13 cellular contexts compared by ENCODE assay signal in genomic region chr15:48631191-48631770, GRCh38. TPM values are rescaled to one million over a fixed set of nuclear protein-coding genes. Genes with fewer than 3 reads are reported as not detected.
DNase-seq lines count a peak whose midpoint lies in the region; ATAC-seq and TF ChIP-seq lines count a peak whose summit lies in the region.
"Had no signal": no experiment of that assay in that cellular context is flagged by ENCODE, and none has a peak within 500 bp of the region (broad histone marks: within the 10 kb centered on the region; RNA-seq: fewer than 3 reads in every experiment).

No MANE protein-coding gene starts in this region.

- TF ChIP-seq CTCF in WTC11 (IDR thresholded peaks at IDR 0.05) (no peak), transverse colon (IDR thresholded peaks at IDR 0.05) (no peak)

- no peaks in the 10 kb centered on the region for H3K36me3 Mint-ChIP-seq in WTC11
- H3K36me3 Mint-ChIP-seq: CD4-positive, CD25-positive, alpha-beta regulatory T cell; natural killer cell had no signal

- H3K27ac Mint-ChIP-seq in WTC11, result no peak overlapping the region; the same call in 1 of the 2 replicates
- H3K27ac Mint-ChIP-seq: CD4-positive, CD25-positive, alpha-beta regulatory T cell; natural killer cell had no signal

- peaks cover 91% of the 10 kb centered on the region for H3K79me2 ChIP-seq in ACC112 (ENCODE audit: control insufficient read depth, insufficient read depth, low read length, unreplicated experiment)

- in situ Hi-C loops in transverse colon (cut with MboI; ENCODE audit: low pct_ligation_motif_present in 1 of 4, low pct_unique_long_range_greater_than_20kb in 1 of 4, low sequenced_read_pairs in 3 of 4), result no loop called here

- H2AFZ ChIP-seq in ACC112 (ENCODE audit: low read length, unreplicated experiment), result no peak overlapping the region

- POLR2A ChIA-PET in WTC11 (lab: Charles Lee), result no interaction called here

- H3K4me3 Mint-ChIP-seq in WTC11, result no peak overlapping the region
- H3K4me3 Mint-ChIP-seq: CD4-positive, CD25-positive, alpha-beta regulatory T cell; central memory CD8-positive, alpha-beta T cell; natural killer cell had no signal

- H3K27me3 ChIP-seq in ACC112 (ENCODE audit: insufficient read depth, low read length) (no peaks in the 10 kb centered on the region), transverse colon (no peaks in the 10 kb centered on the region)

- no peak for TF ChIP-seq EP300 in transverse colon (IDR thresholded peaks at IDR 0.05; ENCODE audit: low read depth)

- no peak for DNase-seq in WTC11 (ENCODE audit: low spot score)
- no peak for DNase-seq in left ventricle myocardium superior
- DNase-seq in NCI-H2081 treated with DMSO at 0.1 percent for 48 hours (lab: John Stamatoyannopoulos, UW), result no peak
- no peak for DNase-seq in transverse colon
- DNase-seq in hepatic stellate cell (ENCODE audit: low spot score), result no peak
- DNase-seq: CD4-positive, CD25-positive, alpha-beta regulatory T cell; kidney; natural killer cell; NCI-H345 had no signal

- peak overlapping the region; percentile 61 for H3K27ac ChIP-seq in ACC112 (ENCODE audit: low read depth, low read length)
- no peak overlapping the region for H3K27ac ChIP-seq in transverse colon

- peak; percentile 63 for ATAC-seq in GM19463 (IDR thresholded peaks at IDR 0.05; ENCODE audit: unreplicated experiment)
- peak; percentile 78 for ATAC-seq in WTC11
- peak; percentile 77 for ATAC-seq in left ventricle myocardium superior
- ATAC-seq in GM21529 (IDR thresholded peaks at IDR 0.05; ENCODE audit: unreplicated experiment), result no peak
- ATAC-seq: natural killer cell had no signal

- peaks cover 87% of the 10 kb centered on the region for H3K4me1 ChIP-seq in ACC112 (ENCODE audit: control insufficient read depth, insufficient read depth, low read length, unreplicated experiment)
- no peaks in the 10 kb centered on the region for H3K4me1 ChIP-seq in transverse colon

- H3K4me3 ChIP-seq in ACC112 (ENCODE audit: low read depth, low read length), result no peak overlapping the region
- no peak overlapping the region for H3K4me3 ChIP-seq in transverse colon

- no peaks in the 10 kb centered on the region for H3K27me3 Mint-ChIP-seq in WTC11 (ENCODE audit: low read depth)
- H3K27me3 Mint-ChIP-seq: CD4-positive, CD25-positive, alpha-beta regulatory T cell had no signal

- no peaks in the 10 kb centered on the region for H3K9me3 ChIP-seq in transverse colon

- H3K9me3 Mint-ChIP-seq in WTC11, result no peaks in the 10 kb centered on the region
- H3K9me3 Mint-ChIP-seq: CD4-positive, CD25-positive, alpha-beta regulatory T cell; central memory CD8-positive, alpha-beta T cell; natural killer cell had no signal

- intact Hi-C loops in left ventricle myocardium superior (cut with micrococcal nuclease) (no loop called here), transverse colon (cut with DNase I; ENCODE audit: low total_unique reads) (no loop called here)

- H3K36me3 ChIP-seq in ACC112 (ENCODE audit: insufficient read depth, low read length) (peaks cover 16% of the 10 kb centered on the region), transverse colon (no peaks in the 10 kb centered on the region)

- 67 to 77% methylated on average over 2 to 8 of the region's 8 CpGs for WGBS in transverse colon (ENCODE audit: low coverage in 1 of 2), 2 donors

- TF ChIP-seq POLR2A in transverse colon (IDR thresholded peaks at IDR 0.05), result no peak

- H3K4me1 Mint-ChIP-seq in WTC11, result peaks cover 16% of the 10 kb centered on the region
- H3K4me1 Mint-ChIP-seq: CD4-positive, CD25-positive, alpha-beta regulatory T cell; central memory CD8-positive, alpha-beta T cell; natural killer cell had no signal

- CTCF ChIA-PET in WTC11 (lab: Charles Lee), result no interaction called here

TF ChIP-seq in WTC11, 78 proteins besides CTCF, POLR2A, EP300 and RAD21 (continues in another document):
- TF ChIP-seq PRDM15 (CRISPR knock-in tag; IDR thresholded peaks at IDR 0.05) (no peak), ZMAT4 (CRISPR knock-in tag; IDR thresholded peaks at IDR 0.05) (no peak), ZBTB43 (CRISPR knock-in tag; IDR thresholded peaks at IDR 0.05) (no peak), AFF4 (CRISPR knock-in tag; IDR thresholded peaks at IDR 0.05; ENCODE audit: borderline replicate concordance) (no peak), CBFB (CRISPR knock-in tag; IDR thresholded peaks at IDR 0.05; ENCODE audit: low read depth) (no peak), USF1 (CRISPR knock-in tag; IDR thresholded peaks at IDR 0.05) (no peak), IRF2 (CRISPR knock-in tag; IDR thresholded peaks at IDR 0.05; ENCODE audit: borderline replicate concordance, low read depth) (no peak), CREB1 (CRISPR knock-in tag; IDR thresholded peaks at IDR 0.05) (no peak), NR3C1 (CRISPR knock-in tag; conservative IDR thresholded peaks at IDR 0.05; ENCODE audit: low read depth) (no peak)

RNA-seq across cellular contexts. Expression of gene FBN1, which starts 14.2 kb away (rescaled TPM):
- total RNA-seq in WTC11 (2021) (3.3 to 5.2 TPM (median 3.7 TPM) in 3 replicates), left ventricle myocardium superior (27.6 TPM), transverse colon (100 to 1,000 TPM in 1 of 4 donors, 10 to 100 TPM in 3; 17.6 to 106 (median 31.2) TPM)
